11 cellular contexts compared by ENCODE assay signal in the genomic region with DNA sequence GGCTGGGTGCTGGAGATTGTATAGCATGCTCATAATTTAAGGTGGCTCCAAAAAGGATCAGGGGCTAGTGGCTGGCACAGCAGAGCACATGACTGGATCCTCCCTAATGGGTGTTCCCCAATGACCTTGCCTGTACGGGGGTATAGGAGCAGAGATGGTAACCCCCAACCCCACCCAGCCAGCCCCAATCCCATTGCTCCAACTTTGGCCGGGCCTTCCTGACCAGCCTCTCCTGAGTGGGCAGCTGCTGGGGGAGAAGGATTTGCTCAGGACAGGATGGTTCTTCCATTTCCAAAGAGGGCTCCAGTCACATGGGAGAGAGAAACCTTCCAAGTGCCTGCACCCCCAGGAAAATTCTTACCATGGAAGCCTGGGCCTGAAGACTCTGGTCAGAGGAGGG. TPM values are rescaled to one million over a fixed set of nuclear protein-coding genes. Genes with fewer than 3 reads are reported as not detected.
DNase-seq lines count a peak whose midpoint lies in the region; ATAC-seq and TF ChIP-seq lines count a peak whose summit lies in the region.
"Had no signal": no experiment of that assay in that cellular context is flagged by ENCODE, and none has a peak within 500 bp of the region (broad histone marks: within the 10 kb centered on the region; RNA-seq: fewer than 3 reads in every experiment).

No MANE protein-coding gene starts in this region.

- no peaks in the 10 kb centered on the region for H3K9me3 Mint-ChIP-seq in nephron progenitor cell

- H3K27me3 ChIP-seq in right cardiac atrium (ENCODE audit: control insufficient read depth, insufficient read depth) (no peaks in the 10 kb centered on the region), brain microvascular endothelial cell (replicated peaks) (no peaks in the 10 kb centered on the region)

- ATAC-seq in right cardiac atrium (no peak), left ventricle myocardium superior (no peak), omental fat pad (ENCODE audit: low FRiP score) (no peak)

- in situ Hi-C loops in brain microvascular endothelial cell (cut with HindIII; ENCODE audit: low pct_ligation_motif_present, low sequenced_read_pairs): no loop called here

- peaks cover 21% of the 10 kb centered on the region for H3K4me1 ChIP-seq in right cardiac atrium (ENCODE audit: control insufficient read depth, insufficient read depth, low read length)

- peak overlapping the region; percentile 78 for H3K4me3 Mint-ChIP-seq in nephron progenitor cell

- WGBS in right cardiac atrium: 70% methylated on average over 2 of the region's 2 CpGs

- H3K4me3 ChIP-seq in right cardiac atrium (ENCODE audit: low read length) (no peak overlapping the region), coronary artery (no peak overlapping the region), brain microvascular endothelial cell (ENCODE audit: low read depth, low read length) (no peak overlapping the region)

- H3K36me3 Mint-ChIP-seq in nephron progenitor cell (ENCODE audit: low read depth): no peaks in the 10 kb centered on the region

- TF ChIP-seq CTCF in coronary artery (IDR thresholded peaks at IDR 0.05) (no peak), nephron progenitor cell (IDR thresholded peaks at IDR 0.05) (no peak), omental fat pad (IDR thresholded peaks at IDR 0.05) (no peak), brain microvascular endothelial cell (IDR thresholded peaks at IDR 0.05; ENCODE audit: low read depth, low read length, missing control alignments) (no peak)

- H3K27ac ChIP-seq in right cardiac atrium (ENCODE audit: low read length): no peak overlapping the region
- peak overlapping the region; percentile 91 to 99 for H3K27ac ChIP-seq in coronary artery
- H3K27ac ChIP-seq in brain microvascular endothelial cell: no peak overlapping the region

- DNase-seq in right cardiac atrium: peak; percentile 8 to 42 (median 28)
- DNase-seq in left ventricle myocardium superior: no peak
- no peak for DNase-seq in coronary artery (ENCODE audit: low spot score)
- DNase-seq in nephron progenitor cell: no peak
- no peak for DNase-seq in SKM-1 treated with dmso at 0.1 percent for 144 hours (lab: John Stamatoyannopoulos, UW; ENCODE audit: unreplicated experiment)
- DNase-seq in omental fat pad (ENCODE audit: low spot score): no peak
- no peak for DNase-seq in brain microvascular endothelial cell
- no peak for DNase-seq in mesenteric fat pad (ENCODE audit: low spot score)
- DNase-seq: NCI-H510A treated with DMSO at 0.1 percent for 48 hours, WERI-Rb-1 had no signal

- H3K9me3 ChIP-seq in right cardiac atrium (ENCODE audit: control insufficient read depth, low read length): no peaks in the 10 kb centered on the region

- no peaks in the 10 kb centered on the region for H3K36me3 ChIP-seq in brain microvascular endothelial cell (replicated peaks)

- intact Hi-C loops in right cardiac atrium (cut with DNase I) (no loop called here), left ventricle myocardium superior (cut with micrococcal nuclease) (no loop called here)

- no peak overlapping the region for H3K27ac Mint-ChIP-seq in nephron progenitor cell

- peaks cover 51% of the 10 kb centered on the region for H3K4me1 Mint-ChIP-seq in nephron progenitor cell

- peaks cover 36% of the 10 kb centered on the region for H3K27me3 Mint-ChIP-seq in nephron progenitor cell (ENCODE audit: low read depth, poor library complexity)

RNA-seq across cellular contexts. Expression of gene NR4A1, which starts 15.3 kb away (rescaled TPM):
- total RNA-seq in right cardiac atrium (100 to 1,000 TPM in 2 of 4 donors, 10 to 100 TPM in 2; 50.2 to 238 (median 85.2) TPM), left ventricle myocardium superior (58.9 TPM), omental fat pad (1,000 to 10,000 TPM in 1 of 4 donors, 100 to 1,000 TPM in 2, 10 to 100 TPM in 1; 74.9 to 1,106 (median 350) TPM), mesenteric fat pad (863 TPM)
- polyA plus RNA-seq in right cardiac atrium: 417 TPM

RNA-seq across cellular contexts. Expression of gene TAMALIN, which starts 29.2 kb away (rescaled TPM):
- total RNA-seq in right cardiac atrium (10 to 100 TPM; 20.8 to 39.3 (median 30.0) TPM), left ventricle myocardium superior (22.2 TPM), omental fat pad (10 to 100 TPM; 19.0 to 67.9 (median 29.5) TPM), mesenteric fat pad (117 TPM)
- 30.3 TPM for polyA plus RNA-seq in right cardiac atrium
- total RNA-seq: bronchial epithelial cell had no signal

RNA-seq across cellular contexts. Expression of gene ATG101, which starts 33.9 kb away (rescaled TPM):
- 10 to 100 TPM; 24.8 to 30.2 (median 26.9) TPM for total RNA-seq in right cardiac atrium
- polyA plus RNA-seq in right cardiac atrium: 33.0 TPM
- 26.5 TPM for total RNA-seq in left ventricle myocardium superior
- total RNA-seq in omental fat pad: 10 to 100 TPM; 33.6 to 65.5 (median 52.6) TPM
- total RNA-seq in mesenteric fat pad: 36.2 TPM

RNA-seq across cellular contexts. Expression of gene SMIM41, which starts 43.6 kb away (rescaled TPM):
- under 1 TPM in 3 of 4 donors, not detected in 1; 0.31 to 0.95 (median 0.44) TPM for total RNA-seq in right cardiac atrium
- 0.61 TPM for polyA plus RNA-seq in right cardiac atrium
- total RNA-seq in left ventricle myocardium superior: not detected
- total RNA-seq in omental fat pad: 1 to 10 TPM in 3 of 4 donors, not detected in 1; 1.1 to 1.9 (median 1.1) TPM
- total RNA-seq in mesenteric fat pad: 0.45 TPM

Comparison
In these comparisons a context has a peak if more than half of its experiments do, and no peak if none do; other contexts are left out.
1. DNase-seq: peak in right cardiac atrium (3 of 3); none in left ventricle myocardium superior (single experiment), coronary artery (single experiment), nephron progenitor cell (single experiment), SKM-1 treated with dmso at 0.1 percent for 144 hours (single experiment), omental fat pad (single experiment), brain microvascular endothelial cell (single experiment) and mesenteric fat pad (single experiment).
2. H3K27ac ChIP-seq: peak in coronary artery (2 of 2); none in right cardiac atrium (single experiment) and brain microvascular endothelial cell (single experiment).